ENCODE assay signal across 8 cellular contexts in the genomic region with DNA sequence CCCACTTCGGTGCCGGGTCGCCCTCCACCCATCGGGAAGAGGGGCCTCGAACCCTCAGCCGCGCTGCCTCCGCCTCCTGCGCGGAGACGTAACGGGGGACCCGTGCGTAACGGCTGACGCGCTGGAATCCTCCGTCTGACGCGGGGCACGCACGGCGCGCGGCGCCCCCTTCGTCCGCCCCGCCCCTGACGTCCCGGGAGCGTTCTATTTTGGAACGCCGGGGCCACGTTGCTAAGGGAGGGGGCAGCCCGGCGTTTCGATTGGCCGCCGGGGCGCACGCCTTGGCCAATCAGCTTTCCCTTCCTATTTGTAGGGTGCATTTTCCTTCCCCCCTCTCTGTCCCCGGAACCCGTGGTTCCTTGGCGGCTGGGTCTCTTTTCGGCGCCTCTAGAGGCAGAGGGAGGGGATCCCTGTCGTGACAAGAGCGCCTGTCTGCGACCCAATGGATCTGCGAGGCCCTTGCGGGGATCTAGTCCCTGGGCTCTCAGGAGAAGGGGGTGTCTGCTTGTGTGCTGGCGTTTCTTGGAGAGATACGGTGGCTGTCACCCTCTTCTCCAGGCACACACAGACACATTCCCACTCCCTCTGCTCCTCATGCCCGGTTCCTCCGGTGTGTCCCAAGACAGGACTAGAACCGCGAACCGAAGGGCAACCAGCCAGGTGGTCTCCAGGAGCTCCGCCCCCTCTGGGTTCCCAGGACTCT. TPM values are rescaled to one million over a fixed set of nuclear protein-coding genes. Genes with fewer than 3 reads are reported as not detected.
DNase-seq lines count a peak whose midpoint lies in the region; ATAC-seq and TF ChIP-seq lines count a peak whose summit lies in the region.

No MANE protein-coding gene starts in this region.

- peak overlapping the region; percentile 94 for H3K27ac Mint-ChIP-seq in activated CD4-positive, alpha-beta T cell treated with anti-CD3 and anti-CD28 coated beads, Interleukin-2, amount 10 ng/mL, durations not matched to agents 24 days and 14 days

- no peaks in the 10 kb centered on the region for H3K9me3 Mint-ChIP-seq in activated CD4-positive, alpha-beta T cell treated with anti-CD3 and anti-CD28 coated beads, Interleukin-2, amount 10 ng/mL, durations not matched to agents 24 days and 14 days

- H3K36me3 Mint-ChIP-seq in activated CD4-positive, alpha-beta T cell treated with anti-CD3 and anti-CD28 coated beads, Interleukin-2, amount 10 ng/mL, durations not matched to agents 24 days and 14 days (ENCODE audit: low read depth) = peaks cover 25% of the 10 kb centered on the region

- DNase-seq in Ammon's horn (ENCODE audit: low spot score) (peak; percentile 95), GM19240 (ENCODE audit: insufficient read length, low spot score) (peak; percentile 79), NCI-H524 treated with DMSO at 0.1 percent for 48 hours (lab: John Stamatoyannopoulos, UW) (peak; percentile 56), coronary artery (ENCODE audit: low spot score) (peak; percentile 93), left lung (peak; percentile 92 to 94)
- peak; percentile 98 for DNase-seq in activated CD4-positive, alpha-beta T cell treated with anti-CD3 and anti-CD28 coated beads, Interleukin-2, amount 10 ng/mL, durations not matched to agents 24 days and 14 days
- DNase-seq in stimulated activated CD4-positive, alpha-beta T cell treated with anti-CD3 and anti-CD28 coated beads, Interleukin-2, amount 100 ng/mL, for 4 hours (ENCODE audit: low read depth) = peak; percentile 91

- H3K9me3 ChIP-seq in left lung = no peaks in the 10 kb centered on the region

- peaks cover 28% of the 10 kb centered on the region for H3K4me1 Mint-ChIP-seq in activated CD4-positive, alpha-beta T cell treated with anti-CD3 and anti-CD28 coated beads, Interleukin-2, amount 10 ng/mL, durations not matched to agents 24 days and 14 days

- peak overlapping the region; percentile 86 for H3K4me3 Mint-ChIP-seq in activated CD4-positive, alpha-beta T cell treated with anti-CD3 and anti-CD28 coated beads, Interleukin-2, amount 10 ng/mL, durations not matched to agents 24 days and 14 days

- H3K4me1 ChIP-seq in left lung = peaks cover 19 to 42% of the 10 kb centered on the region in 2 donors

- TF ChIP-seq CTCF in coronary artery (IDR thresholded peaks at IDR 0.05) = no peak
- no peak for TF ChIP-seq CTCF in left lung (IDR thresholded peaks at IDR 0.05)

- H3K4me3 ChIP-seq in coronary artery (peak overlapping the region; percentile 73), left lung (peak overlapping the region; percentile 58 to 59)

- peaks cover 0 to 16% of the 10 kb centered on the region in 2 donors for H3K36me3 ChIP-seq in left lung

- peaks cover 0 to 46% of the 10 kb centered on the region in 2 donors for H3K27me3 ChIP-seq in left lung

- intact Hi-C loops in activated CD4-positive, alpha-beta T cell treated with anti-CD3 and anti-CD28 coated beads, Interleukin-2, amount 10 ng/mL, durations not matched to agents 24 days and 14 days (cut with micrococcal nuclease) = loop anchor here (1.0 kb wide), 2 partner anchors 9 to 19 kb away; no protein-coding TSS in a partner anchor
- intact Hi-C loops in left lung (cut with DNase I) = no loop called here

- H3K27ac ChIP-seq in coronary artery = peak overlapping the region; percentile 87 to 94
- H3K27ac ChIP-seq in left lung = peak overlapping the region; percentile 83 to 98

- ATAC-seq in HG03457 (IDR thresholded peaks at IDR 0.05; ENCODE audit: unreplicated experiment) (peak; percentile 47), left lung (peak; percentile 90)

- peaks cover 48% of the 10 kb centered on the region for H3K27me3 Mint-ChIP-seq in activated CD4-positive, alpha-beta T cell treated with anti-CD3 and anti-CD28 coated beads, Interleukin-2, amount 10 ng/mL, durations not matched to agents 24 days and 14 days

RNA-seq across cellular contexts. Expression of gene FOSB, which starts 1.5 kb away (rescaled TPM):
- 11.3 TPM in 2 replicates for total RNA-seq in activated CD4-positive, alpha-beta T cell treated with anti-CD3 and anti-CD28 coated beads, Interleukin-2, amount 10 ng/mL, durations not matched to agents 24 days and 14 days
- total RNA-seq in left lung = 10 to 100 TPM in 1 of 2 donors, 1 to 10 TPM in 1; 7.1 to 20.4 TPM

RNA-seq across cellular contexts. Expression of gene RTN2, which starts 27.6 kb away (rescaled TPM):
- 2.6 and 2.8 TPM in 2 replicates for total RNA-seq in activated CD4-positive, alpha-beta T cell treated with anti-CD3 and anti-CD28 coated beads, Interleukin-2, amount 10 ng/mL, durations not matched to agents 24 days and 14 days
- 10 to 100 TPM in 1 of 2 donors, 1 to 10 TPM in 1; 9.4 to 16.7 TPM for total RNA-seq in left lung

RNA-seq across cellular contexts. Expression of gene PPM1N, which starts 29.0 kb away (rescaled TPM):
- 1.3 and 1.9 TPM in 2 replicates for total RNA-seq in activated CD4-positive, alpha-beta T cell treated with anti-CD3 and anti-CD28 coated beads, Interleukin-2, amount 10 ng/mL, durations not matched to agents 24 days and 14 days
- 1 to 10 TPM in 1 of 2 donors, under 1 TPM in 1; 0.47 to 2.1 TPM for total RNA-seq in left lung

RNA-seq across cellular contexts. Expression of gene VASP, which starts 38.0 kb away (rescaled TPM):
- total RNA-seq in activated CD4-positive, alpha-beta T cell treated with anti-CD3 and anti-CD28 coated beads, Interleukin-2, amount 10 ng/mL, durations not matched to agents 24 days and 14 days = 215 and 219 TPM in 2 replicates
- total RNA-seq in left lung = 100 to 1,000 TPM; 109 to 220 TPM

RNA-seq across cellular contexts. Expression of gene ERCC1, which starts 45.6 kb away (rescaled TPM):
- total RNA-seq in activated CD4-positive, alpha-beta T cell treated with anti-CD3 and anti-CD28 coated beads, Interleukin-2, amount 10 ng/mL, durations not matched to agents 24 days and 14 days = 123 and 124 TPM in 2 replicates
- 10 to 100 TPM; 56.1 to 57.8 TPM for total RNA-seq in left lung

Comparison
In these comparisons a context has a peak if more than half of its experiments do, and no peak if none do; other contexts are left out.
1. Peak in every context shown above with its lines: DNase-seq, ATAC-seq, H3K4me3 ChIP-seq and H3K27ac ChIP-seq.